Comparison of ENCODE assay signal across 8 cellular contexts in genomic region chr19:49443366-49444099, GRCh38. TPM values are rescaled to one million over a fixed set of nuclear protein-coding genes. Genes with fewer than 3 reads are reported as not detected.
DNase-seq lines count a peak whose midpoint lies in the region; ATAC-seq and TF ChIP-seq lines count a peak whose summit lies in the region.

No MANE protein-coding gene starts in this region.

- POLR2A ChIA-PET in PC-3 (lab: Charles Lee; ENCODE audit: unreplicated experiment): no interaction called here

- H3K27me3 Mint-ChIP-seq in activated T-cell treated with anti-CD3 and anti-CD28 coated beads, Interleukin-2, amount 50 U/mL, for 24 hours: peaks cover 39% of the 10 kb centered on the region

- intact Hi-C loops in PC-3 (cut with micrococcal nuclease): loop anchor here (1.0 kb wide), 4 partner anchors 8 to 104 kb away; partner anchors contain the start of genes DKKL1 and PIH1D1

- peaks cover 2% of the 10 kb centered on the region; the same call in 1 of the 2 replicates for H3K36me3 ChIP-seq in PC-3 (ENCODE audit: low read depth, low read length)
- peaks cover 3 to 13% of the 10 kb centered on the region in 2 donors for H3K36me3 ChIP-seq in muscle layer of duodenum (ENCODE audit: control insufficient read depth in 1 of 2, insufficient read depth in 2 of 2, low read length in 2 of 2)

- peak overlapping the region; percentile 94 for H3K27ac Mint-ChIP-seq in activated T-cell treated with anti-CD3 and anti-CD28 coated beads, Interleukin-2, amount 50 U/mL, for 24 hours

- peaks cover 27% of the 10 kb centered on the region for H3K36me3 Mint-ChIP-seq in activated T-cell treated with anti-CD3 and anti-CD28 coated beads, Interleukin-2, amount 50 U/mL, for 24 hours (ENCODE audit: low read depth)

- H3K4me3 Mint-ChIP-seq in activated T-cell treated with anti-CD3 and anti-CD28 coated beads, Interleukin-2, amount 50 U/mL, for 24 hours: peak overlapping the region; percentile 79

- DNase-seq in DMS79 (lab: John Stamatoyannopoulos, UW) (peak; percentile 98), KG1 (lab: John Stamatoyannopoulos, UW) (peak; percentile 90), PC-3 (peak; percentile 98)
- peak; percentile 97 for DNase-seq in activated T-cell treated with anti-CD3 and anti-CD28 coated beads, Interleukin-2, amount 50 U/mL, for 24 hours
- peak; percentile 84 to 87 for DNase-seq in stimulated activated CD8-positive, alpha-beta memory T cell treated with anti-CD3 and anti-CD28 coated beads, Interleukin-7, amount 100 ng/mL, for 1 hour (ENCODE audit: low read depth in 2 of 2)

- H3K27me3 ChIP-seq in PC-3 (ENCODE audit: low read length) (peaks cover 36% of the 10 kb centered on the region), muscle layer of duodenum (ENCODE audit: low read depth, low read length) (peaks cover 30% of the 10 kb centered on the region)

- TSS peak; percentile 32 for BruUV-seq in PC-3 (replicated peaks; lab: Mats Ljungman, UMichigan)

- H2AFZ ChIP-seq in PC-3 (ENCODE audit: low read length): peak overlapping the region; percentile 100

- no peaks in the 10 kb centered on the region for H3K79me2 ChIP-seq in PC-3 (ENCODE audit: low read length)

- no peaks in the 10 kb centered on the region for H3F3A ChIP-seq in PC-3 (ENCODE audit: low read length, unreplicated experiment)

- H3K4me3 ChIP-seq in PC-3 (ENCODE audit: low read length): peak overlapping the region; percentile 87
- H3K4me3 ChIP-seq in muscle layer of duodenum (ENCODE audit: low read depth in 1 of 2, low read length in 2 of 2): peak overlapping the region; percentile 56 to 68

- no peak overlapping the region for H3K27ac ChIP-seq in PC-3 (ENCODE audit: low read length)
- no peak overlapping the region for H3K27ac ChIP-seq in muscle layer of duodenum (ENCODE audit: low read length)

- peak; percentile 76 for ATAC-seq in GM21786 (IDR thresholded peaks at IDR 0.05; ENCODE audit: unreplicated experiment)
- peak; percentile 84 for ATAC-seq in PC-3
- peak; percentile 86 for ATAC-seq in esophagus mucosa

- no peaks in the 10 kb centered on the region for H4K20me1 ChIP-seq in PC-3 (ENCODE audit: low read length)

- no peaks in the 10 kb centered on the region for H3K9me3 Mint-ChIP-seq in activated T-cell treated with anti-CD3 and anti-CD28 coated beads, Interleukin-2, amount 50 U/mL, for 24 hours

- peak overlapping the region; percentile 100 for H3K4me2 ChIP-seq in PC-3 (ENCODE audit: low read length)

- H3K4me1 Mint-ChIP-seq in activated T-cell treated with anti-CD3 and anti-CD28 coated beads, Interleukin-2, amount 50 U/mL, for 24 hours (ENCODE audit: low read depth): peaks cover 42% of the 10 kb centered on the region

- CTCF ChIA-PET in PC-3 (lab: Charles Lee): no interaction called here

- H3K9me3 ChIP-seq in PC-3 (ENCODE audit: low read length) (no peaks in the 10 kb centered on the region), muscle layer of duodenum (ENCODE audit: control insufficient read depth in 1 of 2, low read length in 2 of 2) (no peaks in the 10 kb centered on the region)

- TF ChIP-seq CTCF in PC-3 (conservative IDR thresholded peaks at IDR 0.05; ENCODE audit: low read depth, low read length): peak; percentile 93

- no peaks in the 10 kb centered on the region for H3K4me1 ChIP-seq in PC-3 (ENCODE audit: insufficient read depth, low read length)
- H3K4me1 ChIP-seq in muscle layer of duodenum (ENCODE audit: control insufficient read depth in 1 of 2, insufficient read depth in 2 of 2, low read length in 2 of 2): peaks cover 3 to 23% of the 10 kb centered on the region in 2 donors

- H3K9ac ChIP-seq in PC-3 (ENCODE audit: low read length): peak overlapping the region; percentile 66

- H3K9me2 ChIP-seq in PC-3 (replicated peaks; ENCODE audit: low read length): no peaks in the 10 kb centered on the region

RNA-seq across cellular contexts. Expression of gene SLC17A7, which starts 2.2 kb away (rescaled TPM):
- total RNA-seq in PC-3 (2014; rRNA removed) (0.11 TPM in 1 of 2 replicates, not detected in the other), esophagus mucosa (not detected)

RNA-seq across cellular contexts. Expression of gene PIH1D1, which starts 8.1 kb away (rescaled TPM):
- 171 and 200 TPM in 2 replicates for total RNA-seq in PC-3 (2014; rRNA removed)
- 53.6 TPM for total RNA-seq in esophagus mucosa

RNA-seq across cellular contexts. Expression of gene ALDH16A1, which starts 9.5 kb away (rescaled TPM):
- not detected in 2 replicates for total RNA-seq in PC-3 (2014; rRNA removed)
- total RNA-seq in esophagus mucosa: 27.2 TPM

RNA-seq across cellular contexts. Expression of gene GFY, which starts 18.3 kb away (rescaled TPM):
- total RNA-seq in PC-3 (2014; rRNA removed) (not detected in 2 replicates), esophagus mucosa (not detected)

RNA-seq across cellular contexts. Expression of gene PTH2, which starts 20.3 kb away (rescaled TPM):
- not detected in 2 replicates for total RNA-seq in PC-3 (2014; rRNA removed)
- not detected for total RNA-seq in esophagus mucosa

Comparison
In these comparisons a context has a peak if more than half of its experiments do, and no peak if none do; other contexts are left out.
1. RNA of gene ALDH16A1, which starts 9.5 kb away (total RNA-seq): 27.2 TPM in esophagus mucosa (single experiment); not detected in PC-3; every median in the first group is over 10 times any median in the second.
2. Peak in every context shown above with its lines, with median percentiles within 50 percentile points of each other: DNase-seq and ATAC-seq.